In genomic region chr21:14166463-14167223, GRCh38 we compare ENCODE assay signal across 16 cellular contexts. TPM values are rescaled to one million over a fixed set of nuclear protein-coding genes. Genes with fewer than 3 reads are reported as not detected.
DNase-seq lines count a peak whose midpoint lies in the region; TF ChIP-seq lines count a peak whose summit lies in the region.
"Not testable (repeated sequence)": the region's sequence is repeated elsewhere in the genome, so short reads cannot be mapped to it uniquely, and the experiment has no call there.
"Had no signal": no experiment of that assay in that cellular context is flagged by ENCODE, and none has a peak within 500 bp of the region (broad histone marks: within the 10 kb centered on the region; RNA-seq: fewer than 3 reads in every experiment).

No MANE protein-coding gene starts in this region.

- H3K4me2 ChIP-seq in H9 (ENCODE audit: insufficient read depth, insufficient read length, low read length): not testable (repeated sequence)

- POLR2A ChIA-PET in Caco-2 (lab: Charles Lee); MCF 10A (lab: Yijun Ruan, JAX): not testable (repeated sequence)

- H3K9me3 ChIP-seq in Caco-2; H9 (ENCODE audit: control insufficient read depth, low read depth, low read length): not testable (repeated sequence)

- H3K27ac ChIP-seq in H9 (ENCODE audit: insufficient read length, low read depth, low read length): not testable (repeated sequence)

- not testable (repeated sequence) for H3K27ac Mint-ChIP-seq in Caco-2 (ENCODE audit: unreplicated experiment); H9
- peak overlapping the region; percentile 14 for H3K27ac Mint-ChIP-seq in MCF 10A (ENCODE audit: low read depth, unreplicated experiment)

- H4K8ac ChIP-seq in H9 (replicated peaks; ENCODE audit: insufficient read length, low read depth, low read length): not testable (repeated sequence)

- not testable (repeated sequence) for H3K4me1 Mint-ChIP-seq in Caco-2 (ENCODE audit: low read depth, unreplicated experiment); H9; MCF 10A (ENCODE audit: insufficient read depth, unreplicated experiment)

- not testable (repeated sequence) for H3T11ph ChIP-seq in H9 (ENCODE audit: low read length)

- CTCF ChIA-PET in Caco-2 (lab: Charles Lee) (interaction anchor here (1.0 kb wide), 1 partner anchor 216 kb away, joined by 3 read pairs; the partner anchor contains the start of gene HSPA13), MCF 10A (lab: Yijun Ruan, JAX) (interaction anchor here (0.6 to 0.9 kb wide), 2 partner anchors 44 to 91 kb away, joined by 3 read pairs; no protein-coding TSS in a partner anchor)

- not testable (repeated sequence) for H3K23ac ChIP-seq in H9 (ENCODE audit: insufficient read length, low read depth, low read length)

- not testable (repeated sequence) for BruUV-seq in Caco-2 (replicated peaks; lab: Mats Ljungman, UMichigan); MCF 10A (replicated peaks; lab: Mats Ljungman, UMichigan)

- WGBS in H9 (ENCODE audit: extremely low coverage, insufficient read length, low lambda C conversion rate): no CpG with 5 or more reads among the region's 16 CpGs

- H2AK5ac ChIP-seq in H9 (ENCODE audit: insufficient read length, low read length): not testable (repeated sequence)

- H3K14ac ChIP-seq in H9 (ENCODE audit: insufficient read depth, low read length): not testable (repeated sequence)

- H4K20me1 ChIP-seq in H9 (ENCODE audit: control insufficient read depth, insufficient read depth, insufficient read length): not testable (repeated sequence)

- not testable (repeated sequence) for H4K5ac ChIP-seq in H9 (ENCODE audit: insufficient read length, low read depth, low read length)

- not testable (repeated sequence) for H3K9ac ChIP-seq in H9 (ENCODE audit: extremely low read depth, insufficient read length, low read length)

- not testable (repeated sequence) for H2BK12ac ChIP-seq in H9 (ENCODE audit: insufficient read length, low read depth, low read length)

- H2AFZ ChIP-seq in H9 (ENCODE audit: low read length): not testable (repeated sequence)

- H3K23me2 ChIP-seq in H9 (ENCODE audit: insufficient read length, low read depth, low read length, poor library complexity, severe bottlenecking): not testable (repeated sequence)

- not testable (repeated sequence) for H2BK120ac ChIP-seq in H9 (ENCODE audit: low read depth, low read length, poor library complexity, severe bottlenecking)

- not testable (repeated sequence) for H3K79me1 ChIP-seq in H9 (ENCODE audit: insufficient read depth, low read depth, low read length, poor library complexity, severe bottlenecking)

- not testable (repeated sequence) for H3K18ac ChIP-seq in H9 (ENCODE audit: insufficient read length, low read depth, low read length)

- intact Hi-C loops in Caco-2 (cut with micrococcal nuclease; ENCODE audit: unreplicated experiment); MCF 10A (cut with micrococcal nuclease): not testable (repeated sequence)

- H3K56ac ChIP-seq in H9 (ENCODE audit: insufficient read length, low read depth, low read length): not testable (repeated sequence)

- not testable (repeated sequence) for H4K91ac ChIP-seq in H9 (ENCODE audit: insufficient read length, low read depth, low read length)

- H3K9me3 Mint-ChIP-seq in Caco-2 (ENCODE audit: unreplicated experiment); MCF 10A (ENCODE audit: unreplicated experiment): not testable (repeated sequence)
- H3K9me3 Mint-ChIP-seq in H9: peaks cover 49 to 61% of the 10 kb centered on the region in 2 experiments

- H2BK20ac ChIP-seq in H9 (ENCODE audit: low read depth, low read length, poor library complexity, severe bottlenecking): not testable (repeated sequence)

- not testable (repeated sequence) for H2BK5ac ChIP-seq in H9 (ENCODE audit: insufficient read length, low read length)

- H3K27me3 Mint-ChIP-seq in Caco-2 (ENCODE audit: insufficient read depth, unreplicated experiment); H9 (ENCODE audit: low read depth); MCF 10A (ENCODE audit: insufficient read depth, unreplicated experiment): not testable (repeated sequence)

- TF ChIP-seq CTCF in Caco-2 (IDR thresholded peaks at IDR 0.05; ENCODE audit: insufficient read depth in 1 of 2, low read depth in 1 of 2, low read length in 1 of 2, severe bottlenecking in 1 of 2, unreplicated experiment in 1 of 2); H9 (conservative IDR thresholded peaks at IDR 0.05); MCF 10A (IDR thresholded peaks at IDR 0.05; ENCODE audit: unreplicated experiment): not testable (repeated sequence)

- H3K4me3 ChIP-seq in Caco-2 (ENCODE audit: low read depth, low read length): peak overlapping the region; percentile 12

- H3K4me3 Mint-ChIP-seq in Caco-2 (ENCODE audit: unreplicated experiment) (peak overlapping the region; percentile 60), MCF 10A (ENCODE audit: unreplicated experiment) (peak overlapping the region; percentile 69)
- H3K4me3 Mint-ChIP-seq in H9: not testable (repeated sequence)

- H3K4ac ChIP-seq in H9 (ENCODE audit: low read depth, low read length): not testable (repeated sequence)

- H3K36me3 Mint-ChIP-seq in Caco-2 (ENCODE audit: insufficient read depth, unreplicated experiment); H9 (ENCODE audit: insufficient read depth in 1 of 3, low read depth in 3 of 3); MCF 10A (ENCODE audit: insufficient read depth, unreplicated experiment): not testable (repeated sequence)

- not testable (repeated sequence) for H3K79me2 ChIP-seq in H9 (ENCODE audit: insufficient read depth, low read length)

- not testable (repeated sequence) for H2BK15ac ChIP-seq in H9 (ENCODE audit: low read depth, low read length)

- DNase-seq in Caco-2: peak; percentile 19 to 42
- DNase-seq in H9: peak; percentile 23
- peak; percentile 39 to 78 (median 50) for DNase-seq in NCI-H1417 (lab: John Stamatoyannopoulos, UW)
- peak; percentile 68 for DNase-seq in NCI-H2171 (lab: John Stamatoyannopoulos, UW)
- peak; percentile 43 for DNase-seq in NCI-H69 (lab: John Stamatoyannopoulos, UW)
- peak; percentile 22 for DNase-seq in RPMI8226
- DNase-seq in MCF 10A (ENCODE audit: unreplicated experiment): peak; percentile 77

- not testable (repeated sequence) for H3K4me1 ChIP-seq in Caco-2; H9 (ENCODE audit: insufficient read depth, low read length)

- not testable (repeated sequence) for H3K36me3 ChIP-seq in Caco-2 (ENCODE audit: control insufficient read depth, insufficient read depth, low read length)

- H3K27me3 ChIP-seq in Caco-2 (replicated peaks; ENCODE audit: control insufficient read depth, insufficient read depth, low read length); H9 (ENCODE audit: insufficient read depth, low read length): not testable (repeated sequence)

RNA-seq across cellular contexts. Expression of gene LIPI, which starts 44.1 kb away (rescaled TPM):
- total RNA-seq in Caco-2 (2022) (not detected in 2 replicates), H9 (2021) (not detected in 2 replicates), MCF 10A (2022) (not detected in 2 replicates)
- total RNA-seq: A172; CD4-positive, CD25-positive, alpha-beta regulatory T cell; H4; LHCN-M2; PC-3; Right ventricle myocardium inferior; SJCRH30; T-cell; T-helper 2 cell treated with Interferon-gamma antibody and Interleukin-4, amounts not matched to agents 100 ng/mL and 5 ng/mL, for 36 hours had no signal

RNA-seq across cellular contexts. Expression of gene RBM11, which starts 49.3 kb away (rescaled TPM):
- total RNA-seq in Caco-2 (2022) (0.61 and 0.74 TPM in 2 replicates), H9 (2021) (1.7 and 2.8 TPM in 2 replicates), MCF 10A (2022) (3.9 and 5.1 TPM in 2 replicates)
- total RNA-seq: A172; LHCN-M2; SJCRH30; T-helper 2 cell treated with Interferon-gamma antibody and Interleukin-4, amounts not matched to agents 100 ng/mL and 5 ng/mL, for 36 hours had no signal

Comparison
In these comparisons a context has a peak if more than half of its experiments do, and no peak if none do; other contexts are left out.
1. DNase-seq: peak in every context shown above with its lines; median percentile 77 in MCF 10A; 68 in NCI-H2171; 50 in NCI-H1417; 43 in NCI-H69; 30 in Caco-2; 23 in H9; 22 in RPMI8226.